In genomic region chr11:116366980-116367640, GRCh38 we compare ENCODE assay signal across 25 cellular contexts.
DNase-seq lines count a peak whose midpoint lies in the region; ATAC-seq and TF ChIP-seq lines count a peak whose summit lies in the region.
"Had no signal": no experiment of that assay in that cellular context is flagged by ENCODE, and none has a peak within 500 bp of the region (broad histone marks: within the 10 kb centered on the region; RNA-seq: fewer than 3 reads in every experiment).

No MANE protein-coding gene starts in this region.

- H3K4me1 ChIP-seq in RWPE2 (ENCODE audit: insufficient read depth, poor library complexity, severe bottlenecking), result peaks cover 3% of the 10 kb centered on the region
- H3K4me1 ChIP-seq: BLaER1 treated with 17β-estradiol and CSF1 and Interleukin-3, amounts not matched to agents 10 nM and 100 nM; breast epithelium; left ventricle myocardium inferior; upper lobe of right lung had no signal

- TF ChIP-seq CTCF in Calu3 (IDR thresholded peaks at IDR 0.05; ENCODE audit: unreplicated experiment) (no peak), RWPE2 (IDR thresholded peaks at IDR 0.05; ENCODE audit: poor library complexity, severe bottlenecking) (no peak), epithelial cell of esophagus (IDR thresholded peaks at IDR 0.05; ENCODE audit: insufficient read depth, low read depth, low read length, missing control alignments) (no peak)

- DNase-seq in Calu3 (peak; percentile 23), RWPE2 (ENCODE audit: low spot score) (no peak), epithelial cell of esophagus (ENCODE audit: low read depth) (peak; percentile 30), kidney glomerular epithelial cell (lab: John Stamatoyannopoulos, UW) (peak; percentile 48), activated T-cell treated with anti-CD3 and anti-CD28 coated beads for 4 hours (no peak), Kasumi-1 (lab: John Stamatoyannopoulos, UW) (no peak), DMS79 (lab: John Stamatoyannopoulos, UW) (no peak)
- DNase-seq in activated CD8-positive, alpha-beta memory T cell treated with anti-CD3 and anti-CD28 coated beads, Interleukin-2, amount 50 U/mL, for 48 hours, result no peak
- DNase-seq: activated CD4-positive, alpha-beta memory T cell treated with anti-CD3 and anti-CD28 coated beads, Interleukin-2, amount 10 ng/mL, durations not matched to agents 7 days and 5 days; activated T-cell treated with anti-CD3 and anti-CD28 coated beads, Interleukin-2, amount 50 U/mL, for 4 hours; GOT3; IMR-90; left ventricle myocardium inferior; NCI-H2029; NCI-H446 treated with DMSO at 0.1 percent for 48 hours; NK-92 treated with Interleukin-12 subunit alpha and Interleukin-12 subunit beta, amount 100 ng/mL, for 24 hours; stimulated activated CD4-positive, alpha-beta T cell treated with anti-CD3 and anti-CD28 coated beads, Interleukin-1b, Interleukin-23, amount 100 ng/mL, for 48 hours; stimulated activated naive CD8-positive, alpha-beta T cell treated with anti-CD3 and anti-CD28 coated beads, Interleukin-15, amount 100 ng/mL, for 72 hours; T-helper 17 cell; upper lobe of right lung had no signal

- H3K27ac Mint-ChIP-seq in Calu3 (ENCODE audit: unreplicated experiment), result no peak overlapping the region
- H3K27ac Mint-ChIP-seq: activated CD4-positive, alpha-beta memory T cell treated with anti-CD3 and anti-CD28 coated beads, Interleukin-2, amount 10 ng/mL, durations not matched to agents 7 days and 5 days; activated naive CD8-positive, alpha-beta T cell; stimulated activated naive CD8-positive, alpha-beta T cell treated with anti-CD3 and anti-CD28 coated beads, Interleukin-15, amount 100 ng/mL, for 72 hours; T-helper 17 cell had no signal

- H3K36me3 ChIP-seq in RWPE2 (ENCODE audit: low read depth), result no peaks in the 10 kb centered on the region
- H3K36me3 ChIP-seq: BLaER1 treated with 17β-estradiol and CSF1 and Interleukin-3, amounts not matched to agents 10 nM and 100 nM; breast epithelium; left ventricle myocardium inferior; upper lobe of right lung had no signal

- no peaks in the 10 kb centered on the region for H3K36me3 Mint-ChIP-seq in Calu3 (ENCODE audit: insufficient read depth, unreplicated experiment)
- H3K36me3 Mint-ChIP-seq: activated naive CD8-positive, alpha-beta T cell had no signal

- no peak overlapping the region for H3K4me3 ChIP-seq in RWPE2 (ENCODE audit: severe bottlenecking)
- no peak overlapping the region for H3K4me3 ChIP-seq in epithelial cell of esophagus (ENCODE audit: low read length)
- H3K4me3 ChIP-seq: BLaER1 treated with 17β-estradiol and CSF1 and Interleukin-3, amounts not matched to agents 10 nM and 100 nM; breast epithelium; left ventricle myocardium inferior; upper lobe of right lung had no signal

- H3K9me3 ChIP-seq in RWPE2 (ENCODE audit: severe bottlenecking), result no peaks in the 10 kb centered on the region
- H3K9me3 ChIP-seq: BLaER1 treated with 17β-estradiol and CSF1 and Interleukin-3, amounts not matched to agents 10 nM and 100 nM; breast epithelium; left ventricle myocardium inferior; upper lobe of right lung had no signal

- peaks cover 53% of the 10 kb centered on the region for H3K27me3 Mint-ChIP-seq in Calu3 (ENCODE audit: unreplicated experiment)
- H3K27me3 Mint-ChIP-seq: activated CD4-positive, alpha-beta memory T cell treated with anti-CD3 and anti-CD28 coated beads, Interleukin-2, amount 10 ng/mL, durations not matched to agents 7 days and 5 days had no signal

- CTCF ChIA-PET in Calu3 (lab: Charles Lee), result no interaction called here

- intact Hi-C loops in Calu3 (cut with micrococcal nuclease; ENCODE audit: unreplicated experiment), result no loop called here

- peaks cover 11% of the 10 kb centered on the region for H3K4me1 Mint-ChIP-seq in Calu3 (ENCODE audit: low read depth, unreplicated experiment)
- H3K4me1 Mint-ChIP-seq: activated CD4-positive, alpha-beta memory T cell treated with anti-CD3 and anti-CD28 coated beads, Interleukin-2, amount 10 ng/mL, durations not matched to agents 7 days and 5 days; stimulated activated naive CD8-positive, alpha-beta T cell treated with anti-CD3 and anti-CD28 coated beads, Interleukin-15, amount 100 ng/mL, for 72 hours; T-helper 17 cell had no signal

- ATAC-seq in RWPE2 (ENCODE audit: low read depth), result peak; percentile 97
- ATAC-seq: activated T-cell treated with anti-CD3 and anti-CD28 coated beads, Interleukin-2, amount 50 U/mL, for 4 hours; Right ventricle myocardium inferior; stimulated activated naive CD8-positive, alpha-beta T cell treated with anti-CD3 and anti-CD28 coated beads, Interleukin-15, amount 100 ng/mL, for 72 hours; T-helper 17 cell; upper lobe of right lung had no signal

- H3K27ac ChIP-seq in RWPE2 (ENCODE audit: poor library complexity, severe bottlenecking), result peak overlapping the region; percentile 43
- H3K27ac ChIP-seq: BLaER1 treated with 17β-estradiol and CSF1 and Interleukin-3, amounts not matched to agents 10 nM and 100 nM; breast epithelium; left ventricle myocardium inferior; upper lobe of right lung; VCaP had no signal

- H3K27me3 ChIP-seq in RWPE2 (ENCODE audit: insufficient read depth, poor library complexity, severe bottlenecking), result no peaks in the 10 kb centered on the region
- H3K27me3 ChIP-seq: BLaER1 treated with 17β-estradiol and CSF1 and Interleukin-3, amounts not matched to agents 10 nM and 100 nM; breast epithelium; upper lobe of right lung had no signal

- no peaks in the 10 kb centered on the region for H3K9me3 Mint-ChIP-seq in Calu3 (ENCODE audit: low read depth, unreplicated experiment)
- H3K9me3 Mint-ChIP-seq: activated CD4-positive, alpha-beta memory T cell treated with anti-CD3 and anti-CD28 coated beads, Interleukin-2, amount 10 ng/mL, durations not matched to agents 7 days and 5 days; activated T-cell treated with anti-CD3 and anti-CD28 coated beads, Interleukin-2, amount 50 U/mL, for 4 hours had no signal

- no peak overlapping the region for H3K4me3 Mint-ChIP-seq in Calu3 (ENCODE audit: low read depth, unreplicated experiment)
- H3K4me3 Mint-ChIP-seq: activated CD4-positive, alpha-beta memory T cell treated with anti-CD3 and anti-CD28 coated beads, Interleukin-2, amount 10 ng/mL, durations not matched to agents 7 days and 5 days; activated naive CD8-positive, alpha-beta T cell; activated T-cell treated with anti-CD3 and anti-CD28 coated beads, Interleukin-2, amount 50 U/mL, for 4 hours; stimulated activated naive CD8-positive, alpha-beta T cell treated with anti-CD3 and anti-CD28 coated beads, Interleukin-15, amount 100 ng/mL, for 72 hours; T-helper 17 cell had no signal

- BruUV-seq in Calu3 (replicated peaks; lab: Mats Ljungman, UMichigan), result no TSS peak

Comparison
In these comparisons a context has a peak if more than half of its experiments do, and no peak if none do; other contexts are left out.
1. DNase-seq: peak in Calu3 (single experiment), epithelial cell of esophagus (single experiment) and kidney glomerular epithelial cell (single experiment); none in RWPE2 (single experiment), activated T-cell treated with anti-CD3 and anti-CD28 coated beads for 4 hours (single experiment), activated CD8-positive, alpha-beta memory T cell treated with anti-CD3 and anti-CD28 coated beads, Interleukin-2, amount 50 U/mL, for 48 hours (single experiment), Kasumi-1 (0 of 2) and DMS79 (single experiment).